ENCODE assay signal across 10 cellular contexts in the genomic region with DNA sequence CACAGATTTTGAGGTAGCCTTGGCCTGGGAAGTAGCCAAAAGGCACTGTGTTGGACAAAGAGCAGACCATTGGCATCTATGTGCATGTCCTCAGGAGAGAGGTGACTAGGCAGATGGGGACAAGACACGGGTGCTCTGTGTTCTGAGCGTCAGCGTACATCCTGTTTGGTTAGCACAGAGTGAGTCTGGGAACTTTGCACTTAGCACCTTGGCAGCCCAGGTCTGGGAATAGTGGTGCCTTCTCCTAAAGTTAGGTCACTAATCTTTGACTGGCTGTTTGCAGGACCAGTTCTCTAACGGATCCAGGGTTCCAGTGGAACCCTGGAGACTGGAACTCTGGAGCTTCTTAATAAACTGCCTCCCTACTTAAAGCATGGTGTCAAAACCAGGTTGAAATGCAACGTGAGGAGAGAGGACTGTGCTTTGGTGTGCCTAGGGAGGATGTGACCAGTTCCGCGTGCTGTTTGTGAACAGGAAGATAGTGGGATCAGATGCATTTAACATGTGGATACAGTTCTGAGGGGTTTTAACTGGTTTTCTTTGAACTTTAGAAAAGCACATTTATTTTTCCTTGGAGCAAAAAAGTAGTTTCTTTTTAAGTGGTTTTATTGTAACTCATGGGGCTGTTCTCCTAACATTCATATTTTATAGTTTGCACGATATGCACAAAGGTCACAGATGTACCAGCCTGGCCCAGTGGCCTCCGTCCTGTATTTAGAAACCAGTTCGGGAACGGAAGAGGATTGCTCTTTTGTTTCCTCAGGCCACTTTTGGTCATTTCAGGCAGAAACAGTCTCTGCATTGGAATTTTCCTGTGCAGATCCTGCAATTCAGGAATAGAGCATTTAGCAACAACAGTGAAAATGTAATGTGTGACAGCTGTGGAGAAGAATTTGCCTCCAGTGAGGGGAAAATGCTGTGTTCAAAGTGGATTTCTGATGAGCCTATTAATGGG. TPM values are rescaled to one million over a fixed set of nuclear protein-coding genes. Genes with fewer than 3 reads are reported as not detected.
DNase-seq lines count a peak whose midpoint lies in the region; ATAC-seq and TF ChIP-seq lines count a peak whose summit lies in the region.
"Had no signal": no experiment of that assay in that cellular context is flagged by ENCODE, and none has a peak within 500 bp of the region (broad histone marks: within the 10 kb centered on the region; RNA-seq: fewer than 3 reads in every experiment).

No MANE protein-coding gene starts in this region.

- 21% methylated on average over 11 of the region's 11 CpGs for WGBS in right lobe of liver (ENCODE audit: insufficient coverage, low coverage, low lambda C conversion rate, missing lambda C conversion rate)
- WGBS in suprapubic skin = 66% methylated on average over 11 of the region's 11 CpGs

- H3K4me3 ChIP-seq in right lobe of liver (no peak overlapping the region), suprapubic skin (no peak overlapping the region)
- H3K4me3 ChIP-seq: SJSA1 had no signal

- H3K27me3 ChIP-seq in right lobe of liver (no peaks in the 10 kb centered on the region), suprapubic skin (no peaks in the 10 kb centered on the region)
- H3K27me3 ChIP-seq: SJSA1 had no signal

- peaks cover 0 to 94% (median 42%) of the 10 kb centered on the region in 4 donors for H3K4me1 ChIP-seq in right lobe of liver
- H3K4me1 ChIP-seq in suprapubic skin = peaks cover 49% of the 10 kb centered on the region

- TF ChIP-seq CTCF in right lobe of liver (IDR thresholded peaks at IDR 0.05) (no peak), suprapubic skin (IDR thresholded peaks at IDR 0.05) (no peak)

- no peak for TF ChIP-seq EP300 in suprapubic skin (IDR thresholded peaks at IDR 0.05)

- DNase-seq in RPMI7951 (ENCODE audit: low read depth) (peak; percentile 96), right lobe of liver (peak; percentile 75 to 96 (median 89)), suprapubic skin (ENCODE audit: low spot score in 2 of 2) (no peak), NCI-H345 treated with DMSO at 0.1 percent for 48 hours (lab: John Stamatoyannopoulos, UW; ENCODE audit: unreplicated experiment) (no peak), NCI-H2171 (lab: John Stamatoyannopoulos, UW) (no peak)
- no peak for DNase-seq in stimulated activated CD4-positive, alpha-beta T cell treated with anti-CD3 and anti-CD28 coated beads, Interleukin-15, amount 100 ng/mL, for 24 hours
- DNase-seq: activated T-cell treated with anti-CD3 and anti-CD28 coated beads, Interleukin-2, amount 50 U/mL, for 48 hours; GDM1 had no signal

- intact Hi-C loops in right lobe of liver (cut with DNase I) = no loop called here

- H3K27ac ChIP-seq in cingulate gyrus (ENCODE audit: low read depth, low read length) (peak overlapping the region; percentile 95), right lobe of liver (peak overlapping the region; percentile 87 to 91 (median 89)), suprapubic skin (peak overlapping the region; percentile 26)
- H3K27ac ChIP-seq: SJSA1 had no signal

- ATAC-seq in right lobe of liver = peak; percentile 68 to 84 (median 74)

- H3K36me3 ChIP-seq in right lobe of liver (peaks cover 0 to 5% (median 0%) of the 10 kb centered on the region in 4 donors), suprapubic skin (peaks cover 13% of the 10 kb centered on the region)
- H3K36me3 ChIP-seq: SJSA1 had no signal

- TF ChIP-seq POLR2A in right lobe of liver (IDR thresholded peaks at IDR 0.05) (peak; percentile 45), suprapubic skin (IDR thresholded peaks at IDR 0.05) (no peak)

- no peaks in the 10 kb centered on the region for H3K9me3 ChIP-seq in right lobe of liver
- H3K9me3 ChIP-seq in suprapubic skin = no peaks in the 10 kb centered on the region
- H3K9me3 ChIP-seq: SJSA1 had no signal

RNA-seq across cellular contexts. Expression of gene ABHD2, which starts 48.8 kb away (rescaled TPM):
- 237 and 261 TPM in 2 replicates for total RNA-seq in RPMI7951 (2014; rRNA removed; shearing (Covaris generic))
- total RNA-seq in right lobe of liver (100 to 1,000 TPM; 136 to 392 (median 315) TPM), suprapubic skin (10 to 100 TPM; 38.0 to 78.0 (median 63.2) TPM)

Comparison
In these comparisons a context has a peak if more than half of its experiments do, and no peak if none do; other contexts are left out.
1. DNase-seq: peak in RPMI7951 (single experiment) and right lobe of liver (3 of 3); none in suprapubic skin (0 of 2), NCI-H345 treated with DMSO at 0.1 percent for 48 hours (single experiment), NCI-H2171 (single experiment) and stimulated activated CD4-positive, alpha-beta T cell treated with anti-CD3 and anti-CD28 coated beads, Interleukin-15, amount 100 ng/mL, for 24 hours (single experiment).
2. H3K27ac ChIP-seq: peak in every context shown above with its lines; median percentile 95 in cingulate gyrus; 89 in right lobe of liver; 26 in suprapubic skin.